1 cellular context compared by ENCODE assay signal in genomic region chr19:54137114-54137912, GRCh38.
TF ChIP-seq lines count a peak whose summit lies in the region.

CNOT3 (plus strand) TSS chr19:54137762; CDS start chr19:54142979, 5,217 bp downstream.

TF ChIP-seq in K562, 482 proteins besides CTCF, POLR2A, EP300 and RAD21 (continued from another document and continues in another):
- TF ChIP-seq ELK1 (CRISPR knock-in tag; IDR thresholded peaks at IDR 0.05) = no peak
- no peak for TF ChIP-seq ZNF174 (CRISPR knock-in tag; IDR thresholded peaks at IDR 0.05)
- no peak for TF ChIP-seq RERE (CRISPR knock-in tag; IDR thresholded peaks at IDR 0.05; ENCODE audit: borderline replicate concordance)
- no peak for TF ChIP-seq ZNF551 (CRISPR knock-in tag; IDR thresholded peaks at IDR 0.05)
- 0 out of 2 replicates have a peak, but pooled peaks have one; percentile 45 for TF ChIP-seq CREB1 (IDR thresholded peaks at IDR 0.05)
- TF ChIP-seq CREB1 (CRISPR knock-in tag; IDR thresholded peaks at IDR 0.05) = peak; percentile 40; the same call in 1 of the 2 replicates
- no peak for TF ChIP-seq WHSC1 (IDR thresholded peaks at IDR 0.05; ENCODE audit: low read length)
- TF ChIP-seq GABPB1 (CRISPR knock-in tag; IDR thresholded peaks at IDR 0.05) = no peak
- TF ChIP-seq, protein P1, sequence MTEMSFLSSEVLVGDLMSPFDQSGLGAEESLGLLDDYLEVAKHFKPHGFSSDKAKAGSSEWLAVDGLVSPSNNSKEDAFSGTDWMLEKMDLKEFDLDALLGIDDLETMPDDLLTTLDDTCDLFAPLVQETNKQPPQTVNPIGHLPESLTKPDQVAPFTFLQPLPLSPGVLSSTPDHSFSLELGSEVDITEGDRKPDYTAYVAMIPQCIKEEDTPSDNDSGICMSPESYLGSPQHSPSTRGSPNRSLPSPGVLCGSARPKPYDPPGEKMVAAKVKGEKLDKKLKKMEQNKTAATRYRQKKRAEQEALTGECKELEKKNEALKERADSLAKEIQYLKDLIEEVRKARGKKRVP (CRISPR knock-in tag; IDR thresholded peaks at IDR 0.05) = no peak
- TF ChIP-seq, protein P2, sequence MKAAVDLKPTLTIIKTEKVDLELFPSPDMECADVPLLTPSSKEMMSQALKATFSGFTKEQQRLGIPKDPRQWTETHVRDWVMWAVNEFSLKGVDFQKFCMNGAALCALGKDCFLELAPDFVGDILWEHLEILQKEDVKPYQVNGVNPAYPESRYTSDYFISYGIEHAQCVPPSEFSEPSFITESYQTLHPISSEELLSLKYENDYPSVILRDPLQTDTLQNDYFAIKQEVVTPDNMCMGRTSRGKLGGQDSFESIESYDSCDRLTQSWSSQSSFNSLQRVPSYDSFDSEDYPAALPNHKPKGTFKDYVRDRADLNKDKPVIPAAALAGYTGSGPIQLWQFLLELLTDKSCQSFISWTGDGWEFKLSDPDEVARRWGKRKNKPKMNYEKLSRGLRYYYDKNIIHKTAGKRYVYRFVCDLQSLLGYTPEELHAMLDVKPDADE (conservative IDR thresholded peaks at IDR 0.05; ENCODE audit: control insufficient read depth, low read depth, low read length) = peak; percentile 47; the same call in 1 of the 2 replicates
- TF ChIP-seq, protein P3, sequence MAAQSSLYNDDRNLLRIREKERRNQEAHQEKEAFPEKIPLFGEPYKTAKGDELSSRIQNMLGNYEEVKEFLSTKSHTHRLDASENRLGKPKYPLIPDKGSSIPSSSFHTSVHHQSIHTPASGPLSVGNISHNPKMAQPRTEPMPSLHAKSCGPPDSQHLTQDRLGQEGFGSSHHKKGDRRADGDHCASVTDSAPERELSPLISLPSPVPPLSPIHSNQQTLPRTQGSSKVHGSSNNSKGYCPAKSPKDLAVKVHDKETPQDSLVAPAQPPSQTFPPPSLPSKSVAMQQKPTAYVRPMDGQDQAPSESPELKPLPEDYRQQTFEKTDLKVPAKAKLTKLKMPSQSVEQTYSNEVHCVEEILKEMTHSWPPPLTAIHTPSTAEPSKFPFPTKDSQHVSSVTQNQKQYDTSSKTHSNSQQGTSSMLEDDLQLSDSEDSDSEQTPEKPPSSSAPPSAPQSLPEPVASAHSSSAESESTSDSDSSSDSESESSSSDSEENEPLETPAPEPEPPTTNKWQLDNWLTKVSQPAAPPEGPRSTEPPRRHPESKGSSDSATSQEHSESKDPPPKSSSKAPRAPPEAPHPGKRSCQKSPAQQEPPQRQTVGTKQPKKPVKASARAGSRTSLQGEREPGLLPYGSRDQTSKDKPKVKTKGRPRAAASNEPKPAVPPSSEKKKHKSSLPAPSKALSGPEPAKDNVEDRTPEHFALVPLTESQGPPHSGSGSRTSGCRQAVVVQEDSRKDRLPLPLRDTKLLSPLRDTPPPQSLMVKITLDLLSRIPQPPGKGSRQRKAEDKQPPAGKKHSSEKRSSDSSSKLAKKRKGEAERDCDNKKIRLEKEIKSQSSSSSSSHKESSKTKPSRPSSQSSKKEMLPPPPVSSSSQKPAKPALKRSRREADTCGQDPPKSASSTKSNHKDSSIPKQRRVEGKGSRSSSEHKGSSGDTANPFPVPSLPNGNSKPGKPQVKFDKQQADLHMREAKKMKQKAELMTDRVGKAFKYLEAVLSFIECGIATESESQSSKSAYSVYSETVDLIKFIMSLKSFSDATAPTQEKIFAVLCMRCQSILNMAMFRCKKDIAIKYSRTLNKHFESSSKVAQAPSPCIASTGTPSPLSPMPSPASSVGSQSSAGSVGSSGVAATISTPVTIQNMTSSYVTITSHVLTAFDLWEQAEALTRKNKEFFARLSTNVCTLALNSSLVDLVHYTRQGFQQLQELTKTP (IDR thresholded peaks at IDR 0.05; ENCODE audit: low read depth in 1 of 2, partially characterized antibody in 2 of 2) = no peak
- TF ChIP-seq, protein P4, sequence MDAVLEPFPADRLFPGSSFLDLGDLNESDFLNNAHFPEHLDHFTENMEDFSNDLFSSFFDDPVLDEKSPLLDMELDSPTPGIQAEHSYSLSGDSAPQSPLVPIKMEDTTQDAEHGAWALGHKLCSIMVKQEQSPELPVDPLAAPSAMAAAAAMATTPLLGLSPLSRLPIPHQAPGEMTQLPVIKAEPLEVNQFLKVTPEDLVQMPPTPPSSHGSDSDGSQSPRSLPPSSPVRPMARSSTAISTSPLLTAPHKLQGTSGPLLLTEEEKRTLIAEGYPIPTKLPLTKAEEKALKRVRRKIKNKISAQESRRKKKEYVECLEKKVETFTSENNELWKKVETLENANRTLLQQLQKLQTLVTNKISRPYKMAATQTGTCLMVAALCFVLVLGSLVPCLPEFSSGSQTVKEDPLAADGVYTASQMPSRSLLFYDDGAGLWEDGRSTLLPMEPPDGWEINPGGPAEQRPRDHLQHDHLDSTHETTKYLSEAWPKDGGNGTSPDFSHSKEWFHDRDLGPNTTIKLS (IDR thresholded peaks at IDR 0.05; ENCODE audit: borderline replicate concordance, low read depth) = no peak
- TF ChIP-seq MTA2 (IDR thresholded peaks at IDR 0.05; ENCODE audit: low read depth) = no peak
- TF ChIP-seq, protein P5, sequence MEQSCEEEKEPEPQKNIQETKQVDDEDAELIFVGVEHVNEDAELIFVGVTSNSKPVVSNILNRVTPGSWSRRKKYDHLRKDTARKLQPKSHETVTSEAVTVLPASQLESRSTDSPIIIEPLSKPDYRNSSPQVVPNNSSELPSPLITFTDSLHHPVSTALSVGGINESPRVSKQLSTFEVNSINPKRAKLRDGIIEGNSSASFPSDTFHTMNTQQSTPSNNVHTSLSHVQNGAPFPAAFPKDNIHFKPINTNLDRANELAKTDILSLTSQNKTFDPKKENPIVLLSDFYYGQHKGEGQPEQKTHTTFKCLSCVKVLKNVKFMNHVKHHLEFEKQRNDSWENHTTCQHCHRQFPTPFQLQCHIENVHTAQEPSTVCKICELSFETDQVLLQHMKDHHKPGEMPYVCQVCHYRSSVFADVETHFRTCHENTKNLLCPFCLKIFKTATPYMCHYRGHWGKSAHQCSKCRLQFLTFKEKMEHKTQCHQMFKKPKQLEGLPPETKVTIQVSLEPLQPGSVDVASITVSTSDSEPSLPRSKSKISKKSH (CRISPR knock-in tag; IDR thresholded peaks at IDR 0.05) = no peak
- TF ChIP-seq RBM25 (IDR thresholded peaks at IDR 0.05; ENCODE audit: low read depth, low read length, severe bottlenecking) = peak; percentile 97
- TF ChIP-seq GTF2A2 (tag; IDR thresholded peaks at IDR 0.05) = no peak
- 0 out of 2 replicates have a peak, but pooled peaks have one; percentile 17 for TF ChIP-seq ETV1 (tag; conservative IDR thresholded peaks at IDR 0.05; ENCODE audit: low read depth)
- no peak for TF ChIP-seq PREB (CRISPR knock-in tag; IDR thresholded peaks at IDR 0.05)
- peak; percentile 45 for TF ChIP-seq MYC (IDR thresholded peaks at IDR 0.05; ENCODE audit: low read depth, low read length)
- TF ChIP-seq MYC (CRISPR knock-in tag; IDR thresholded peaks at IDR 0.05; ENCODE audit: borderline replicate concordance, low read depth) = no peak
- TF ChIP-seq CXXC5 (CRISPR knock-in tag; IDR thresholded peaks at IDR 0.05) = peak; percentile 37
- TF ChIP-seq NBN (IDR thresholded peaks at IDR 0.05; ENCODE audit: low read depth) = 0 out of 2 replicates have a peak, but pooled peaks have one; percentile 50
- no peak for TF ChIP-seq ZNF707 (CRISPR knock-in tag; conservative IDR thresholded peaks at IDR 0.05)
- TF ChIP-seq POLR2AphosphoS2 (IDR thresholded peaks at IDR 0.05; ENCODE audit: low read length) = no peak
- TF ChIP-seq ZNF3 (CRISPR knock-in tag; IDR thresholded peaks at IDR 0.05) = no peak
- TF ChIP-seq, protein P6, sequence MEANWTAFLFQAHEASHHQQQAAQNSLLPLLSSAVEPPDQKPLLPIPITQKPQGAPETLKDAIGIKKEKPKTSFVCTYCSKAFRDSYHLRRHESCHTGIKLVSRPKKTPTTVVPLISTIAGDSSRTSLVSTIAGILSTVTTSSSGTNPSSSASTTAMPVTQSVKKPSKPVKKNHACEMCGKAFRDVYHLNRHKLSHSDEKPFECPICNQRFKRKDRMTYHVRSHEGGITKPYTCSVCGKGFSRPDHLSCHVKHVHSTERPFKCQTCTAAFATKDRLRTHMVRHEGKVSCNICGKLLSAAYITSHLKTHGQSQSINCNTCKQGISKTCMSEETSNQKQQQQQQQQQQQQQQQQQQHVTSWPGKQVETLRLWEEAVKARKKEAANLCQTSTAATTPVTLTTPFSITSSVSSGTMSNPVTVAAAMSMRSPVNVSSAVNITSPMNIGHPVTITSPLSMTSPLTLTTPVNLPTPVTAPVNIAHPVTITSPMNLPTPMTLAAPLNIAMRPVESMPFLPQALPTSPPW (CRISPR knock-in tag; IDR thresholded peaks at IDR 0.05) = peak; percentile 90
- TF ChIP-seq, protein P7, sequence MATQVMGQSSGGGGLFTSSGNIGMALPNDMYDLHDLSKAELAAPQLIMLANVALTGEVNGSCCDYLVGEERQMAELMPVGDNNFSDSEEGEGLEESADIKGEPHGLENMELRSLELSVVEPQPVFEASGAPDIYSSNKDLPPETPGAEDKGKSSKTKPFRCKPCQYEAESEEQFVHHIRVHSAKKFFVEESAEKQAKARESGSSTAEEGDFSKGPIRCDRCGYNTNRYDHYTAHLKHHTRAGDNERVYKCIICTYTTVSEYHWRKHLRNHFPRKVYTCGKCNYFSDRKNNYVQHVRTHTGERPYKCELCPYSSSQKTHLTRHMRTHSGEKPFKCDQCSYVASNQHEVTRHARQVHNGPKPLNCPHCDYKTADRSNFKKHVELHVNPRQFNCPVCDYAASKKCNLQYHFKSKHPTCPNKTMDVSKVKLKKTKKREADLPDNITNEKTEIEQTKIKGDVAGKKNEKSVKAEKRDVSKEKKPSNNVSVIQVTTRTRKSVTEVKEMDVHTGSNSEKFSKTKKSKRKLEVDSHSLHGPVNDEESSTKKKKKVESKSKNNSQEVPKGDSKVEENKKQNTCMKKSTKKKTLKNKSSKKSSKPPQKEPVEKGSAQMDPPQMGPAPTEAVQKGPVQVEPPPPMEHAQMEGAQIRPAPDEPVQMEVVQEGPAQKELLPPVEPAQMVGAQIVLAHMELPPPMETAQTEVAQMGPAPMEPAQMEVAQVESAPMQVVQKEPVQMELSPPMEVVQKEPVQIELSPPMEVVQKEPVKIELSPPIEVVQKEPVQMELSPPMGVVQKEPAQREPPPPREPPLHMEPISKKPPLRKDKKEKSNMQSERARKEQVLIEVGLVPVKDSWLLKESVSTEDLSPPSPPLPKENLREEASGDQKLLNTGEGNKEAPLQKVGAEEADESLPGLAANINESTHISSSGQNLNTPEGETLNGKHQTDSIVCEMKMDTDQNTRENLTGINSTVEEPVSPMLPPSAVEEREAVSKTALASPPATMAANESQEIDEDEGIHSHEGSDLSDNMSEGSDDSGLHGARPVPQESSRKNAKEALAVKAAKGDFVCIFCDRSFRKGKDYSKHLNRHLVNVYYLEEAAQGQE (CRISPR knock-in tag; IDR thresholded peaks at IDR 0.05; ENCODE audit: low read depth) = 0 out of 2 replicates have a peak, but pooled peaks have one; percentile 31
- no peak; the same call in 1 of the 2 replicates for TF ChIP-seq FOXJ2 (tag; IDR thresholded peaks at IDR 0.05)
- TF ChIP-seq ZNF165 (CRISPR knock-in tag; IDR thresholded peaks at IDR 0.05; ENCODE audit: borderline replicate concordance) = no peak
- no peak for TF ChIP-seq MAFK (IDR thresholded peaks at IDR 0.05; ENCODE audit: low read length)
